8 cellular contexts compared by ENCODE assay signal in the genomic region with DNA sequence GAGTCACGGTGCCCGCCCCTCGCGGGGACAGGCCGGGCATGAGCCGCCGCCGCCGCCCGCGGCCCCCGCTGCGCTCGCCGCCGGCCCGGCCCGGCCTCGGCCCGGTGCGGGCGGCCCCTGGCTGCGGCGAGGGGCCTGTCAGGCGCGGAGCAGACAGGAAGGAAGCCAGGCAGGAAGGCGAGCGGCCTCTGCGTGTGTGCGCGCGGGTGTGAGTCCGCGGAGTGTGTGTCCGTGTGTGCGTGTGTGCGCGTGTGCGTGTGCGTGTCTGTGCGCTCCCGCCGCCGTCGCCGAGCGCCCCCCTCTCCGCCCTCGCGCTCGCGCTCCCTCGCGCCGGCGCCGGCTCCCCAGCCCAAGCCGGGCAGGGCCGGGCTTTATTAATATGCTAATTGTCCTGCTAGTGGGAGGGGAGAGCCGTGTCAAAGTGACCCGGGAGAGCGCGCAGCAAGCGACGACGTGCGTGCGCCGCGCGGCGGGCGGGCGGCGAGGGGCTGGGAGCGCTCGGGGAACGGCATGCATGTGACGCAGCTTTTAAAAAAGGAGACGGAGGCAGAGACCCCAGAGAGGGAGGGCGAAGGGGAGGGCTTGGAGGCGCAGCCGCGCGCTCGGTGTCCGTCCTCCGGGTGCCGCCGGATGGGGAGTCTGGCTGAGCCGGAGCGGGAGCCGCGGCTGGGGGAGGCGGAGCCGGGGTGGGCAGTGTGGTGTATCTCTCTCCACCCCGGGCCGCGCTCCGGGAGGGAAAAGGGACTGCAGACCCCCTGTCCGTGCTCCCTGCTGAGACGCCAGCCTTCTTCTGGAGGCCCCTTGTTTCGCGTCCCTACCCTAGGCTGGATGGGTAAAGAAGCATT. TPM values are rescaled to one million over a fixed set of nuclear protein-coding genes. Genes with fewer than 3 reads are reported as not detected.
A peak's percentile ranks its signal among the peaks of the same experiment; 100 is the strongest.
DNase-seq lines count a peak whose midpoint lies in the region; ATAC-seq and TF ChIP-seq lines count a peak whose summit lies in the region.

A gene with protein sequence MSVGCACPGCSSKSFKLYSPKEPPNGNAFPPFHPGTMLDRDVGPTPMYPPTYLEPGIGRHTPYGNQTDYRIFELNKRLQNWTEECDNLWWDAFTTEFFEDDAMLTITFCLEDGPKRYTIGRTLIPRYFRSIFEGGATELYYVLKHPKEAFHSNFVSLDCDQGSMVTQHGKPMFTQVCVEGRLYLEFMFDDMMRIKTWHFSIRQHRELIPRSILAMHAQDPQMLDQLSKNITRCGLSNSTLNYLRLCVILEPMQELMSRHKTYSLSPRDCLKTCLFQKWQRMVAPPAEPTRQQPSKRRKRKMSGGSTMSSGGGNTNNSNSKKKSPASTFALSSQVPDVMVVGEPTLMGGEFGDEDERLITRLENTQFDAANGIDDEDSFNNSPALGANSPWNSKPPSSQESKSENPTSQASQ (minus strand): TSS at position 227 of the 845 bp plus-strand sequence. CDS start 258 bp downstream, outside the sequence.

- CTCF ChIA-PET in CD8-positive, alpha-beta memory T cell (lab: Charles Lee), result no interaction called here
- CTCF ChIA-PET in Panc1 (lab: Charles Lee), result no interaction called here

- peak within 1 kb of the TSS; percentile 90 for H3K4me3 ChIP-seq in CD8-positive, alpha-beta memory T cell (ENCODE audit: low read length)
- H3K4me3 ChIP-seq in Panc1 (ENCODE audit: low read depth in 2 of 2, low read length in 2 of 2) (peak within 1 kb of the TSS; percentile 79 to 87), mucosa of stomach (ENCODE audit: low read length) (peak within 1 kb of the TSS; percentile 71)

- peak within 1 kb of the TSS; percentile 96 for H3K27ac ChIP-seq in CD8-positive, alpha-beta memory T cell (ENCODE audit: low read depth, low read length)
- H3K27ac ChIP-seq in Panc1 (ENCODE audit: low read length), result peak within 1 kb of the TSS; percentile 91

- peak within 1 kb of the TSS; percentile 85 for H3K9ac ChIP-seq in mucosa of stomach (ENCODE audit: low read length)

- H3K9me3 Mint-ChIP-seq in CD8-positive, alpha-beta memory T cell, result no peaks in the 10 kb centered on the region
- H3K9me3 Mint-ChIP-seq in stimulated activated naive B cell treated with anti-CD40 and anti-IgM and Interleukin-4, amounts not matched to agents 10 μg/mL and 1 μg/mL and 100 μg/mL, for 72 hours, result no peaks in the 10 kb centered on the region

- H3K36me3 Mint-ChIP-seq in CD8-positive, alpha-beta memory T cell, result peaks cover 0 to 8% (median 0%) of the 10 kb centered on the region in 3 donors
- no peaks in the 10 kb centered on the region for H3K36me3 Mint-ChIP-seq in stimulated activated naive B cell treated with anti-CD40 and anti-IgM and Interleukin-4, amounts not matched to agents 10 μg/mL and 1 μg/mL and 100 μg/mL, for 72 hours

- H3K4me3 Mint-ChIP-seq in CD8-positive, alpha-beta memory T cell, result peak within 1 kb of the TSS; percentile 89 to 97 (median 94)
- peak within 1 kb of the TSS; percentile 96 to 98 for H3K4me3 Mint-ChIP-seq in stimulated activated naive B cell treated with anti-CD40 and anti-IgM and Interleukin-4, amounts not matched to agents 10 μg/mL and 1 μg/mL and 100 μg/mL, for 72 hours

- in situ Hi-C loops in Panc1 (cut with HindIII; ENCODE audit: low pct_unique_long_range_greater_than_20kb, low sequenced_read_pairs), result no loop called here

- intact Hi-C loops in Panc1 (cut with micrococcal nuclease; ENCODE audit: unreplicated experiment), result no loop called here

- H3K9me3 ChIP-seq in CD8-positive, alpha-beta memory T cell (ENCODE audit: low read length), result no peaks in the 10 kb centered on the region
- no peaks in the 10 kb centered on the region for H3K9me3 ChIP-seq in Panc1 (ENCODE audit: control insufficient read depth, insufficient read depth, low read depth, low read length)
- H3K9me3 ChIP-seq in mucosa of stomach (ENCODE audit: control insufficient read depth, low read length), result no peaks in the 10 kb centered on the region

- peak; percentile 57 to 84 (median 79) for DNase-seq in CD8-positive, alpha-beta memory T cell
- peak; percentile 73 for DNase-seq in HT-29 (ENCODE audit: low spot score)
- no peak for DNase-seq in Panc1 (ENCODE audit: low read depth, low spot score)
- DNase-seq in activated T-helper 1 cell treated with Interleukin-2 at 50 U/mL for 16 hours (ENCODE audit: low read depth), result peak; percentile 61
- DNase-seq in stimulated activated naive B cell treated with anti-CD40 and anti-IgM and Interleukin-4, amounts not matched to agents 10 μg/mL and 1 μg/mL and 100 μg/mL, for 72 hours, result peak; percentile 74

- H3K4me1 Mint-ChIP-seq in CD8-positive, alpha-beta memory T cell, result peaks cover 49 to 67% (median 66%) of the 10 kb centered on the region in 3 donors
- peaks cover 49 to 56% of the 10 kb centered on the region in 2 donors for H3K4me1 Mint-ChIP-seq in stimulated activated naive B cell treated with anti-CD40 and anti-IgM and Interleukin-4, amounts not matched to agents 10 μg/mL and 1 μg/mL and 100 μg/mL, for 72 hours

- peak; percentile 65 for ATAC-seq in GM19452 (IDR thresholded peaks at IDR 0.05; ENCODE audit: unreplicated experiment)
- peak; percentile 81 for ATAC-seq in Panc1
- peak; percentile 59 for ATAC-seq in esophagus mucosa
- ATAC-seq in stimulated activated naive B cell treated with anti-CD40 and anti-IgM and Interleukin-4, amounts not matched to agents 10 μg/mL and 1 μg/mL and 100 μg/mL, for 72 hours (replicated peaks), result peak; percentile 72 to 78

- peaks cover 55% of the 10 kb centered on the region for H3K4me1 ChIP-seq in CD8-positive, alpha-beta memory T cell (ENCODE audit: insufficient read depth, low read length)
- peaks cover 49% of the 10 kb centered on the region for H3K4me1 ChIP-seq in Panc1 (ENCODE audit: control insufficient read depth, insufficient read depth, low read length)
- peaks cover 46% of the 10 kb centered on the region for H3K4me1 ChIP-seq in mucosa of stomach (ENCODE audit: control insufficient read depth, insufficient read depth, low read length)

- TF ChIP-seq CTCF in Panc1 (IDR thresholded peaks at IDR 0.05), result no peak; the same call in 1 of the 2 replicates

- H3K27me3 ChIP-seq in CD8-positive, alpha-beta memory T cell (ENCODE audit: insufficient read depth, low read length, poor library complexity, severe bottlenecking), result no peaks in the 10 kb centered on the region
- H3K27me3 ChIP-seq in Panc1 (ENCODE audit: control insufficient read depth, insufficient read depth, low read length) (no peaks in the 10 kb centered on the region), mucosa of stomach (ENCODE audit: control insufficient read depth, insufficient read depth, low read length) (no peaks in the 10 kb centered on the region)

- H3K27ac Mint-ChIP-seq in CD8-positive, alpha-beta memory T cell, result peak within 1 kb of the TSS; percentile 90 to 98 (median 97)
- peak within 1 kb of the TSS; percentile 92 for H3K27ac Mint-ChIP-seq in stimulated activated naive B cell treated with anti-CD40 and anti-IgM and Interleukin-4, amounts not matched to agents 10 μg/mL and 1 μg/mL and 100 μg/mL, for 72 hours

- BruUV-seq in Panc1 (replicated peaks; lab: Mats Ljungman, UMichigan), result no TSS peak

- POLR2A ChIA-PET in CD8-positive, alpha-beta memory T cell (lab: Charles Lee), result interaction anchor here (0.6 kb wide), 1 partner anchor 275 kb away, joined by 3 read pairs; a partner anchor contains a TSS
- POLR2A ChIA-PET in Panc1 (lab: Charles Lee), result no interaction called here

- H3K27me3 Mint-ChIP-seq in CD8-positive, alpha-beta memory T cell, result no peaks in the 10 kb centered on the region
- no peaks in the 10 kb centered on the region for H3K27me3 Mint-ChIP-seq in stimulated activated naive B cell treated with anti-CD40 and anti-IgM and Interleukin-4, amounts not matched to agents 10 μg/mL and 1 μg/mL and 100 μg/mL, for 72 hours

- H3K36me3 ChIP-seq in CD8-positive, alpha-beta memory T cell (ENCODE audit: insufficient read depth, low read length), result no peaks in the 10 kb centered on the region
- H3K36me3 ChIP-seq in Panc1 (ENCODE audit: control insufficient read depth, insufficient read depth, low read length) (no peaks in the 10 kb centered on the region; the same call in 1 of the 2 replicates), mucosa of stomach (ENCODE audit: control insufficient read depth, insufficient read depth, low read length) (no peaks in the 10 kb centered on the region)

RNA-seq across cellular contexts. Expression of the gene that starts here (rescaled TPM):
- 10 to 100 TPM; 64.3 to 64.8 TPM for total RNA-seq in CD8-positive, alpha-beta memory T cell
- polyA plus RNA-seq in CD8-positive, alpha-beta memory T cell, result 36.0 TPM
- total RNA-seq in HT-29 (2014; rRNA removed; shearing (Covaris generic)), result 37.4 and 40.3 TPM in 2 replicates
- total RNA-seq in Panc1 (2021; ENCODE audit: unreplicated experiment), result 87.6 TPM
- 125 TPM for polyA plus RNA-seq in Panc1 (2012; ENCODE audit: insufficient read length)
- 28.9 TPM for total RNA-seq in esophagus mucosa
